Comparison of ENCODE assay signal across 1 cellular context in the genomic region with DNA sequence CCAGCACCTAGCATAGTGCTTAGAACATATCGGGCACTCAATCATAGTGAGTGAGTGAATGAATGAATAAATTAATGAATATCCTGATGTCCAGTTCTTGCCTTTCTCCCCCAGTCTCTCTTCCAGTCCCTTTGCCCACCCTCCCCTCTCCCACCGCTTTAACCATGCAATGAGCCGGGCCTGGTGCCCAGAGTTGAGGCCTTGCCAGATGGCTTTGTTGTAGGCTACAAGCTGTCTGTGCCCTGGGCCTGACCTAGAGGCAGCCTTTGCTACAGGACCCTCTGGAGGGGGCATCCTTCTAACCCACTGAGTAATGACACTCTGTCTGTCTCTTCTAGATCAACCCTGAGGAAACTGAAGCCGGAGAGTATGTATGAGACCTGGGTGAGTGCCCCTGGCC.
TF ChIP-seq lines count a peak whose summit lies in the region.

No MANE protein-coding gene starts in this region.

TF ChIP-seq in WTC11, 78 proteins besides CTCF, POLR2A, EP300 and RAD21 (continued from another document):
- TF ChIP-seq, protein P1, sequence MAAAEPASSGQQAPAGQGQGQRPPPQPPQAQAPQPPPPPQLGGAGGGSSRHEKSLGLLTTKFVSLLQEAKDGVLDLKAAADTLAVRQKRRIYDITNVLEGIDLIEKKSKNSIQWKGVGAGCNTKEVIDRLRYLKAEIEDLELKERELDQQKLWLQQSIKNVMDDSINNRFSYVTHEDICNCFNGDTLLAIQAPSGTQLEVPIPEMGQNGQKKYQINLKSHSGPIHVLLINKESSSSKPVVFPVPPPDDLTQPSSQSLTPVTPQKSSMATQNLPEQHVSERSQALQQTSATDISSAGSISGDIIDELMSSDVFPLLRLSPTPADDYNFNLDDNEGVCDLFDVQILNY (CRISPR knock-in tag; IDR thresholded peaks at IDR 0.05): no peak
- TF ChIP-seq, protein P2, sequence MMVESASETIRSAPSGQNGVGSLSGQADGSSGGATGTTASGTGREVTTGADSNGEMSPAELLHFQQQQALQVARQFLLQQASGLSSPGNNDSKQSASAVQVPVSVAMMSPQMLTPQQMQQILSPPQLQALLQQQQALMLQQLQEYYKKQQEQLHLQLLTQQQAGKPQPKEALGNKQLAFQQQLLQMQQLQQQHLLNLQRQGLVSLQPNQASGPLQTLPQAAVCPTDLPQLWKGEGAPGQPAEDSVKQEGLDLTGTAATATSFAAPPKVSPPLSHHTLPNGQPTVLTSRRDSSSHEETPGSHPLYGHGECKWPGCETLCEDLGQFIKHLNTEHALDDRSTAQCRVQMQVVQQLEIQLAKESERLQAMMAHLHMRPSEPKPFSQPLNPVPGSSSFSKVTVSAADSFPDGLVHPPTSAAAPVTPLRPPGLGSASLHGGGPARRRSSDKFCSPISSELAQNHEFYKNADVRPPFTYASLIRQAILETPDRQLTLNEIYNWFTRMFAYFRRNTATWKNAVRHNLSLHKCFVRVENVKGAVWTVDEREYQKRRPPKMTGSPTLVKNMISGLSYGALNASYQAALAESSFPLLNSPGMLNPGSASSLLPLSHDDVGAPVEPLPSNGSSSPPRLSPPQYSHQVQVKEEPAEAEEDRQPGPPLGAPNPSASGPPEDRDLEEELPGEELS (CRISPR knock-in tag; IDR thresholded peaks at IDR 0.05): no peak
- TF ChIP-seq TEAD4 (CRISPR knock-in tag; IDR thresholded peaks at IDR 0.05) (no peak), ZNF671 (CRISPR knock-in tag; IDR thresholded peaks at IDR 0.05) (no peak)
